Comparison of ENCODE assay signal across 19 cellular contexts in genomic region chr7:26451997-26452396, GRCh38.
DNase-seq lines count a peak whose midpoint lies in the region; ATAC-seq and TF ChIP-seq lines count a peak whose summit lies in the region.
"Had no signal": no experiment of that assay in that cellular context is flagged by ENCODE, and none has a peak within 500 bp of the region (broad histone marks: within the 10 kb centered on the region; RNA-seq: fewer than 3 reads in every experiment).

No MANE protein-coding gene starts in this region.

- intact Hi-C loops in Calu3 (cut with micrococcal nuclease; ENCODE audit: unreplicated experiment) (no loop called here), HCT116 (cut with micrococcal nuclease) (no loop called here), A673 (cut with micrococcal nuclease; ENCODE audit: unreplicated experiment) (no loop called here), uterus (cut with DNase I; ENCODE audit: low total_unique reads) (no loop called here)

- no peaks in the 10 kb centered on the region for H4K20me1 ChIP-seq in HCT116 (ENCODE audit: insufficient read depth)

- TF ChIP-seq CTCF in Calu3 (IDR thresholded peaks at IDR 0.05; ENCODE audit: unreplicated experiment) (no peak), HCT116 (IDR thresholded peaks at IDR 0.05 in 2 of 3, conservative IDR thresholded peaks at IDR 0.05 in 1 of 3; ENCODE audit: borderline replicate concordance in 1 of 3, insufficient read depth in 1 of 3, low read depth in 2 of 3, low read length in 2 of 3) (no peak), A673 (conservative IDR thresholded peaks at IDR 0.05; ENCODE audit: low read depth, low read length) (no peak), uterus (IDR thresholded peaks at IDR 0.05) (no peak)

- POLR2A ChIA-PET in HCT116 (lab: Charles Lee): no interaction called here
- POLR2A ChIA-PET in A673 (lab: Charles Lee; ENCODE audit: low non-redundant PET): no interaction called here

- RAD21 ChIA-PET in HCT116 (lab: Charles Lee; ENCODE audit: low non-redundant PET in 1 of 2, low total read pairs in 2 of 2, uncharacterized antibody in 2 of 2, unreplicated experiment in 2 of 2): no interaction called here

- H3K9me2 ChIP-seq in HCT116 (ENCODE audit: insufficient read depth): no peaks in the 10 kb centered on the region

- no peaks in the 10 kb centered on the region for H3K79me2 ChIP-seq in HCT116 (ENCODE audit: insufficient read depth, low read length)
- H3K79me2 ChIP-seq: parathyroid adenoma had no signal

- H3K9me3 ChIP-seq in HCT116 (ENCODE audit: control insufficient read depth in 1 of 2, insufficient read depth in 1 of 2, low read depth in 1 of 2, low read length in 2 of 2) (no peaks in the 10 kb centered on the region), A673 (ENCODE audit: low read depth, low read length, poor library complexity, severe bottlenecking) (no peaks in the 10 kb centered on the region), uterus (no peaks in the 10 kb centered on the region)

- H3K36me3 ChIP-seq in HCT116 (ENCODE audit: control insufficient read depth in 1 of 2, insufficient read depth in 2 of 2, low read length in 2 of 2) (no peaks in the 10 kb centered on the region), A673 (ENCODE audit: insufficient read depth, low read length, poor library complexity, severe bottlenecking) (no peaks in the 10 kb centered on the region), uterus (no peaks in the 10 kb centered on the region)
- H3K36me3 ChIP-seq: brain microvascular endothelial cell had no signal

- H3K9me3 Mint-ChIP-seq in Calu3 (ENCODE audit: low read depth, unreplicated experiment): no peaks in the 10 kb centered on the region
- H3K9me3 Mint-ChIP-seq: activated CD4-positive, alpha-beta memory T cell treated with anti-CD3 and anti-CD28 coated beads for 36 hours; activated T-cell treated with anti-CD3 and anti-CD28 coated beads, Interleukin-2, amount 50 U/mL, for 4 hours had no signal

- H2AFZ ChIP-seq in HCT116 (ENCODE audit: low read depth, low read length, poor library complexity, severe bottlenecking): no peak overlapping the region
- H2AFZ ChIP-seq: parathyroid adenoma had no signal

- DNase-seq in Calu3 (peak; percentile 32), HCT116 (ENCODE audit: low read depth, low spot score) (no peak), NCI-H345 (lab: John Stamatoyannopoulos, UW) (peak; percentile 69), iPS-NIHi7 (ENCODE audit: extremely low spot score) (peak; percentile 76), mucosa of gallbladder (ENCODE audit: low spot score) (no peak), A673 (ENCODE audit: low spot score) (no peak), uterus (no peak)
- DNase-seq: activated CD4-positive, alpha-beta memory T cell treated with anti-CD3 and anti-CD28 coated beads for 36 hours; activated T-cell treated with anti-CD3 and anti-CD28 coated beads, Interleukin-2, amount 50 U/mL, for 4 hours; brain microvascular endothelial cell; foreskin keratinocyte; KG1; NCI-H1436; stimulated activated CD4-positive, alpha-beta T cell treated with anti-CD3 and anti-CD28 coated beads, Interleukin-4, amount 100 ng/mL, for 24 hours; T-helper 1 cell had no signal

- H3K36me3 Mint-ChIP-seq in Calu3 (ENCODE audit: insufficient read depth, unreplicated experiment): peaks cover 5% of the 10 kb centered on the region
- H3K36me3 Mint-ChIP-seq: activated CD4-positive, alpha-beta memory T cell treated with anti-CD3 and anti-CD28 coated beads for 36 hours; activated naive CD8-positive, alpha-beta T cell had no signal

- no peak overlapping the region for H3K4me3 Mint-ChIP-seq in Calu3 (ENCODE audit: low read depth, unreplicated experiment)
- H3K4me3 Mint-ChIP-seq: activated CD4-positive, alpha-beta memory T cell treated with anti-CD3 and anti-CD28 coated beads for 36 hours; activated naive CD8-positive, alpha-beta T cell; activated T-cell treated with anti-CD3 and anti-CD28 coated beads, Interleukin-2, amount 50 U/mL, for 4 hours had no signal

- peaks cover 24% of the 10 kb centered on the region for H3K4me1 Mint-ChIP-seq in Calu3 (ENCODE audit: low read depth, unreplicated experiment)

- H3K4me3 ChIP-seq in HCT116 (replicated peaks in 1 of 2; ENCODE audit: low read depth in 1 of 2, low read length in 2 of 2) (no peak overlapping the region), A673 (ENCODE audit: low read depth, low read length, poor library complexity, severe bottlenecking) (no peak overlapping the region), uterus (no peak overlapping the region)

- H3K27me3 Mint-ChIP-seq in Calu3 (ENCODE audit: unreplicated experiment): no peaks in the 10 kb centered on the region
- H3K27me3 Mint-ChIP-seq: activated CD4-positive, alpha-beta memory T cell treated with anti-CD3 and anti-CD28 coated beads for 36 hours had no signal

- peak; percentile 55 for ATAC-seq in HCT116
- no peak for ATAC-seq in HG03521 (IDR thresholded peaks at IDR 0.05; ENCODE audit: unreplicated experiment)
- ATAC-seq: activated T-cell treated with anti-CD3 and anti-CD28 coated beads, Interleukin-2, amount 50 U/mL, for 4 hours; foreskin keratinocyte had no signal

- BruUV-seq in Calu3 (replicated peaks; lab: Mats Ljungman, UMichigan) (no TSS peak), HCT116 (replicated peaks; lab: Mats Ljungman, UMichigan) (no TSS peak), A673 (replicated peaks; lab: Mats Ljungman, UMichigan) (no TSS peak)

- H3K4me1 ChIP-seq in HCT116 (ENCODE audit: control insufficient read depth in 1 of 2, insufficient read depth in 2 of 2, low read length in 2 of 2) (peaks cover 7 to 9% of the 10 kb centered on the region in 2 experiments; a peak in 3 of 4 replicates), A673 (ENCODE audit: insufficient read depth, low read length, poor library complexity, severe bottlenecking) (no peaks in the 10 kb centered on the region), uterus (no peaks in the 10 kb centered on the region)
- H3K4me1 ChIP-seq: parathyroid adenoma had no signal

- H3K27ac ChIP-seq in HCT116 (ENCODE audit: low read depth, low read length) (no peak overlapping the region), A673 (ENCODE audit: low read depth, low read length, poor library complexity, severe bottlenecking) (no peak overlapping the region), uterus (no peak overlapping the region)
- H3K27ac ChIP-seq: brain microvascular endothelial cell, foreskin keratinocyte, parathyroid adenoma, VCaP had no signal

- TF ChIP-seq POLR2A in HCT116 (IDR thresholded peaks at IDR 0.05; ENCODE audit: borderline replicate concordance, extremely low read depth, insufficient read depth, insufficient read length) (no peak), uterus (IDR thresholded peaks at IDR 0.05) (no peak)

- peak overlapping the region; percentile 40 for H3K27ac Mint-ChIP-seq in Calu3 (ENCODE audit: unreplicated experiment)
- H3K27ac Mint-ChIP-seq: activated CD4-positive, alpha-beta memory T cell treated with anti-CD3 and anti-CD28 coated beads for 36 hours; activated naive CD8-positive, alpha-beta T cell had no signal

- no peak for TF ChIP-seq RAD21 in HCT116 (IDR thresholded peaks at IDR 0.05; ENCODE audit: low read depth)

- H3K4me2 ChIP-seq in HCT116 (ENCODE audit: low read length): no peak overlapping the region

- no peak overlapping the region for H3K9ac ChIP-seq in HCT116 (ENCODE audit: low read length)
- H3K9ac ChIP-seq: parathyroid adenoma had no signal

- CTCF ChIA-PET in Calu3 (lab: Charles Lee) (interaction anchor here (0.8 to 1.2 kb wide), 3 partner anchors 17 to 213 kb away, joined by 3 to 4 read pairs (median 3); no protein-coding TSS in a partner anchor), HCT116 (lab: Charles Lee) (no interaction called here), A673 (lab: Charles Lee) (no interaction called here)

- H3K27me3 ChIP-seq in HCT116 (ENCODE audit: insufficient read depth, low read length) (no peaks in the 10 kb centered on the region), A673 (replicated peaks; ENCODE audit: insufficient read depth, low read depth, low read length, poor library complexity) (peaks cover 21% of the 10 kb centered on the region), uterus (no peaks in the 10 kb centered on the region)
- H3K27me3 ChIP-seq: brain microvascular endothelial cell, foreskin keratinocyte had no signal

TF ChIP-seq in HCT116, 20 proteins besides CTCF, POLR2A, EP300 and RAD21 (continues in another document):
- TF ChIP-seq TCF7L2 (IDR thresholded peaks at IDR 0.05; ENCODE audit: borderline replicate concordance, extremely low read depth, insufficient read depth, insufficient read length) (no peak), CBX3 (IDR thresholded peaks at IDR 0.05; ENCODE audit: low read depth) (no peak), SRF (IDR thresholded peaks at IDR 0.05; ENCODE audit: low read depth) (no peak), JUND (IDR thresholded peaks at IDR 0.05) (no peak), FOSL1 (IDR thresholded peaks at IDR 0.05; ENCODE audit: low read depth) (no peak), ATF3 (IDR thresholded peaks at IDR 0.05) (no peak), EZH2 (IDR thresholded peaks at IDR 0.05) (no peak), EGR1 (IDR thresholded peaks at IDR 0.05; ENCODE audit: low read depth) (no peak), POLR2AphosphoS5 (IDR thresholded peaks at IDR 0.05; ENCODE audit: low read depth, low read length) (no peak), SP1 (IDR thresholded peaks at IDR 0.05; ENCODE audit: low read depth) (no peak)
- TF ChIP-seq, protein P1, sequence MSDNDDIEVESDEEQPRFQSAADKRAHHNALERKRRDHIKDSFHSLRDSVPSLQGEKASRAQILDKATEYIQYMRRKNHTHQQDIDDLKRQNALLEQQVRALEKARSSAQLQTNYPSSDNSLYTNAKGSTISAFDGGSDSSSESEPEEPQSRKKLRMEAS (IDR thresholded peaks at IDR 0.05): no peak

Comparison
In these comparisons a context has a peak if more than half of its experiments do, and no peak if none do; other contexts are left out.
1. DNase-seq: peak in Calu3 (single experiment), NCI-H345 (single experiment) and iPS-NIHi7 (single experiment); none in HCT116 (single experiment), mucosa of gallbladder (single experiment), A673 (single experiment) and uterus (0 of 2).